Comparison of ENCODE assay signal across 19 cellular contexts in the genomic region with DNA sequence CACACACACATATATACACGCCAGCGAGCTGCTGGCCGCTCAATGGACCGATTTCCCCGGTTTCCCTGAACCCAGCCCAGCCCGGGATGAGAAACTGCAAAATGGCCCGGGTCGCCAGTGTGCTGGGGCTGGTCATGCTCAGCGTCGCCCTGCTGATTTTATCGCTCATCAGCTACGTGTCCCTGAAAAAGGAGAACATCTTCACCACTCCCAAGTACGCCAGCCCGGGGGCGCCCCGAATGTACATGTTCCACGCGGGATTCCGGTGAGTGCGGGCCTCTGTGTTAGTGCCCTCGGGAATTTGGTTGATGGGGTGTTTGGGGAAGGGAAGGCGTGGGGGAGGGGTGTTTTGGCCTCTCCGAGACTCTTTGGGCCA. TPM values are rescaled to one million over a fixed set of nuclear protein-coding genes. Genes with fewer than 3 reads are reported as not detected.
DNase-seq lines count a peak whose midpoint lies in the region; ATAC-seq and TF ChIP-seq lines count a peak whose summit lies in the region.
"Had no signal": no experiment of that assay in that cellular context is flagged by ENCODE, and none has a peak within 500 bp of the region (broad histone marks: within the 10 kb centered on the region; RNA-seq: fewer than 3 reads in every experiment).

No MANE protein-coding gene starts in this region.

- no peaks in the 10 kb centered on the region for H3K9me2 ChIP-seq in GM23338 (ENCODE audit: insufficient read depth)

- H3K27me3 ChIP-seq in GM23338 (ENCODE audit: insufficient read depth) = peaks cover 39% of the 10 kb centered on the region
- H3K27me3 ChIP-seq in dorsolateral prefrontal cortex = peaks cover 0 to 58% (median 26%) of the 10 kb centered on the region in 45 donors
- H3K27me3 ChIP-seq in breast epithelium = peaks cover 6 to 56% of the 10 kb centered on the region in 2 donors
- peaks cover 13% of the 10 kb centered on the region for H3K27me3 ChIP-seq in colonic mucosa
- peaks cover 0 to 4% of the 10 kb centered on the region in 2 donors for H3K27me3 ChIP-seq in right lobe of liver

- H3K4me3 Mint-ChIP-seq in GM23338 (peak overlapping the region; percentile 93), nephron progenitor cell (peak overlapping the region; percentile 92)
- H3K4me3 Mint-ChIP-seq: activated naive CD8-positive, alpha-beta T cell treated with anti-CD3 and anti-CD28 coated beads, Interleukin-2, amount 50 U/mL, for 24 hours; natural killer cell had no signal

- no peaks in the 10 kb centered on the region for H3F3A ChIP-seq in GM23338 (replicated peaks; ENCODE audit: low read depth)

- H2AFZ ChIP-seq in GM23338 = peak overlapping the region; percentile 98

- H3K4me2 ChIP-seq in GM23338 = peak overlapping the region; percentile 86

- H3K9ac ChIP-seq in colonic mucosa (ENCODE audit: low read depth in 2 of 2, low read length in 2 of 2) = no peak overlapping the region

- H3K4me1 Mint-ChIP-seq in GM23338 (peaks cover 11% of the 10 kb centered on the region), nephron progenitor cell (peaks cover 23% of the 10 kb centered on the region)
- H3K4me1 Mint-ChIP-seq: activated naive CD8-positive, alpha-beta T cell treated with anti-CD3 and anti-CD28 coated beads, Interleukin-2, amount 50 U/mL, for 24 hours; natural killer cell had no signal

- H3K27me3 Mint-ChIP-seq in GM23338 (ENCODE audit: insufficient read depth, low read depth, poor library complexity) (peaks cover 26% of the 10 kb centered on the region), nephron progenitor cell (ENCODE audit: low read depth, poor library complexity) (peaks cover 50% of the 10 kb centered on the region)

- no peaks in the 10 kb centered on the region for H3K36me3 Mint-ChIP-seq in GM23338 (ENCODE audit: low read depth)
- no peaks in the 10 kb centered on the region for H3K36me3 Mint-ChIP-seq in nephron progenitor cell (ENCODE audit: low read depth)

- H3K27ac Mint-ChIP-seq in GM23338 (no peak overlapping the region; the same call in 1 of the 2 replicates), nephron progenitor cell (no peak overlapping the region)
- H3K27ac Mint-ChIP-seq: activated naive CD8-positive, alpha-beta T cell treated with anti-CD3 and anti-CD28 coated beads, Interleukin-2, amount 50 U/mL, for 24 hours; natural killer cell had no signal

- no peaks in the 10 kb centered on the region; the same call in 2 of the 3 replicates for H3K9me3 Mint-ChIP-seq in GM23338
- H3K9me3 Mint-ChIP-seq in nephron progenitor cell = peaks cover 4% of the 10 kb centered on the region

- H3K27ac ChIP-seq in GM23338 (ENCODE audit: low read depth) (no peak overlapping the region), dorsolateral prefrontal cortex (peak overlapping the region in 57 of 59 donors; percentile 7 to 94 (median 81)), breast epithelium (no peak overlapping the region), colonic mucosa (no peak overlapping the region), right lobe of liver (no peak overlapping the region)
- H3K27ac ChIP-seq: left lung, skin epidermis, thoracic aorta had no signal

- TF ChIP-seq POLR2A in breast epithelium (IDR thresholded peaks at IDR 0.05) (no peak), right lobe of liver (IDR thresholded peaks at IDR 0.05) (no peak)

- H3K4me3 ChIP-seq in GM23338 (peak overlapping the region; percentile 90), dorsolateral prefrontal cortex (peak overlapping the region in 58 of 59 donors; percentile 11 to 73 (median 56)), breast epithelium (no peak overlapping the region), colonic mucosa (no peak overlapping the region), right lobe of liver (peak overlapping the region in 1 of 3 donors; percentile 32)
- H3K4me3 ChIP-seq: HAP-1, left lung, skin epidermis, thoracic aorta had no signal

- ATAC-seq in GM23338 = peak; percentile 12
- ATAC-seq in HG03439 (IDR thresholded peaks at IDR 0.05; ENCODE audit: unreplicated experiment) = no peak
- no peak for ATAC-seq in right lobe of liver
- ATAC-seq: activated naive CD8-positive, alpha-beta T cell treated with anti-CD3 and anti-CD28 coated beads, Interleukin-2, amount 50 U/mL, for 24 hours; natural killer cell had no signal

- WGBS in right lobe of liver (ENCODE audit: insufficient coverage, low coverage, low lambda C conversion rate, missing lambda C conversion rate) = 28% methylated on average over 12 of the region's 23 CpGs

- H3K4me1 ChIP-seq in GM23338 (ENCODE audit: insufficient read depth) (peaks cover 11% of the 10 kb centered on the region), breast epithelium (no peaks in the 10 kb centered on the region), colonic mucosa (no peaks in the 10 kb centered on the region), right lobe of liver (peaks cover 0 to 11% (median 0%) of the 10 kb centered on the region in 4 donors)
- H3K4me1 ChIP-seq: HAP-1, left lung had no signal

- no peaks in the 10 kb centered on the region for H4K20me1 ChIP-seq in GM23338 (replicated peaks; ENCODE audit: insufficient read depth)

- H3K36me3 ChIP-seq in GM23338 (ENCODE audit: insufficient read depth) (no peaks in the 10 kb centered on the region), breast epithelium (no peaks in the 10 kb centered on the region), colonic mucosa (no peaks in the 10 kb centered on the region), right lobe of liver (no peaks in the 10 kb centered on the region)
- H3K36me3 ChIP-seq: HAP-1, left lung, thoracic aorta had no signal

- DNase-seq in GM23338 (ENCODE audit: low spot score) (peak; percentile 41), NCI-H2107 (lab: John Stamatoyannopoulos, UW) (peak; percentile 16), dorsolateral prefrontal cortex (peak in 7 of 10 donors; percentile 28 to 59 (median 42)), nephron progenitor cell (peak; percentile 30), breast epithelium (ENCODE audit: low spot score in 2 of 2) (no peak), colonic mucosa (no peak), right lobe of liver (no peak)
- DNase-seq: activated CD4-positive, CD25-positive, alpha-beta regulatory T cell treated with anti-CD3 and anti-CD28 coated beads, Interleukin-2, amount 50 U/mL, for 72 hours; activated naive CD8-positive, alpha-beta T cell treated with anti-CD3 and anti-CD28 coated beads, Interleukin-2, amount 50 U/mL, for 24 hours; effector CD8-positive, alpha-beta T cell; foreskin melanocyte; GDM1; MM.1S; natural killer cell had no signal

- H3K9me3 ChIP-seq in breast epithelium (peaks cover 0 to 8% of the 10 kb centered on the region in 2 donors), colonic mucosa (no peaks in the 10 kb centered on the region), right lobe of liver (no peaks in the 10 kb centered on the region)
- H3K9me3 ChIP-seq: HAP-1, left lung, thoracic aorta had no signal

- intact Hi-C loops in dorsolateral prefrontal cortex (cut with DNase I) (no loop called here), breast epithelium (cut with DNase I; ENCODE audit: low total_unique reads) (no loop called here), colonic mucosa (cut with DNase I) (no loop called here), right lobe of liver (cut with DNase I) (no loop called here)

- TF ChIP-seq CTCF in GM23338 (conservative IDR thresholded peaks at IDR 0.05; ENCODE audit: low read depth in 2 of 2) (no peak), dorsolateral prefrontal cortex (IDR thresholded peaks at IDR 0.05 in 54 of 56, conservative IDR thresholded peaks at IDR 0.05 in 2 of 56; ENCODE audit: low read depth in 1 of 56, partially characterized antibody in 56 of 56) (no peak), nephron progenitor cell (IDR thresholded peaks at IDR 0.05) (no peak), breast epithelium (IDR thresholded peaks at IDR 0.05) (no peak), colonic mucosa (IDR thresholded peaks at IDR 0.05) (no peak), right lobe of liver (IDR thresholded peaks at IDR 0.05) (no peak)

- no peaks in the 10 kb centered on the region for H3K79me2 ChIP-seq in GM23338 (replicated peaks; ENCODE audit: insufficient read depth)

TF ChIP-seq in GM23338, 12 proteins besides CTCF, POLR2A, EP300 and RAD21:
- TF ChIP-seq EZH2 (IDR thresholded peaks at IDR 0.05; ENCODE audit: low read depth, unreplicated experiment) (peak; percentile 37), STAT1 (IDR thresholded peaks at IDR 0.05; ENCODE audit: unreplicated experiment) (no peak), POLR2AphosphoS5 (IDR thresholded peaks at IDR 0.05; ENCODE audit: low read depth) (no peak)

RNA-seq across cellular contexts. Expression of gene ST8SIA3, which starts 0.4 kb away (rescaled TPM):
- 2.2 and 2.9 TPM in 2 replicates for total RNA-seq in GM23338 (2014; rRNA removed; shearing (Covaris generic))
- 1.2 and 1.3 TPM in 2 replicates for polyA plus RNA-seq in GM23338 (2016; fragmentation: Nextera tagmentation; extraction: Ambion mirVana)
- total RNA-seq in dorsolateral prefrontal cortex (100 to 1,000 TPM in 101 of 120 experiments, 10 to 100 TPM in 19; 37.0 to 231 (median 131) TPM), breast epithelium (not detected), colonic mucosa (under 1 TPM; 0.05 TPM), right lobe of liver (under 1 TPM in 5 of 6 experiments, not detected in 1; 0.02 to 0.15 (median 0.07) TPM)
- total RNA-seq: left lung, natural killer cell, thoracic aorta had no signal

Comparison
In these comparisons a context has a peak if more than half of its experiments do, and no peak if none do; other contexts are left out.
1. DNase-seq: peak in GM23338 (single experiment), NCI-H2107 (single experiment), dorsolateral prefrontal cortex (7 of 10) and nephron progenitor cell (single experiment); none in breast epithelium (0 of 2), colonic mucosa (single experiment) and right lobe of liver (0 of 3).
2. H3K27ac ChIP-seq: peak in dorsolateral prefrontal cortex (57 of 59); none in GM23338 (single experiment), breast epithelium (0 of 2), colonic mucosa (single experiment) and right lobe of liver (0 of 3).
3. H3K4me3 ChIP-seq: peak in GM23338 (single experiment) and dorsolateral prefrontal cortex (58 of 59); none in breast epithelium (0 of 3) and colonic mucosa (single experiment).